34 cellular contexts compared by ENCODE assay signal in genomic region chr6:122165014-122165413, GRCh38.
"Had no signal": no experiment of that assay in that cellular context is flagged by ENCODE, and none has a peak within 500 bp of the region (broad histone marks: within the 10 kb centered on the region; RNA-seq: fewer than 3 reads in every experiment).

No MANE protein-coding gene starts in this region.

- H3K27me3 ChIP-seq: MG63 had no signal

- H3K4me3 ChIP-seq: MG63 had no signal

- DNase-seq: Karpas-422, Kasumi-1, MG63, MM.1S, MV-4-11, NCI-H1048, NCI-H1092, NCI-H1092 treated with DMSO at 0.1 percent for 48 hours, NCI-H1105, NCI-H1105 treated with DMSO at 0.1 percent for 48 hours, NCI-H1417, NCI-H1417 treated with DMSO at 0.1 percent for 48 hours, NCI-H1436, NCI-H1436 treated with DMSO at 0.1 percent for 48 hours, NCI-H146, NCI-H1694, NCI-H1694 treated with DMSO at 0.1 percent for 48 hours, NCI-H187, NCI-H187 treated with DMSO at 0.1 percent for 48 hours, NCI-H1930, NCI-H2029, NCI-H2029 treated with DMSO at 0.1 percent for 48 hours, NCI-H2081, NCI-H2081 treated with DMSO at 0.1 percent for 48 hours, NCI-H2107, NCI-H2171, NCI-H2171 treated with DMSO at 0.1 percent for 48 hours, NCI-H2227 treated with DMSO at 0.1 percent for 48 hours, NCI-H345, NCI-H446, NCI-H446 treated with DMSO at 0.1 percent for 48 hours, NCI-H510A, NCI-H510A treated with DMSO at 0.1 percent for 48 hours had no signal

- H3K27ac ChIP-seq: KMS-11 had no signal

- H3K9me3 ChIP-seq: MG63 had no signal

- H3K36me3 ChIP-seq: MG63 had no signal
